In genomic region chr3:74057169-74057568, GRCh38 we compare ENCODE assay signal across 8 cellular contexts.
"Had no signal": no experiment of that assay in that cellular context is flagged by ENCODE, and none has a peak within 500 bp of the region (broad histone marks: within the 10 kb centered on the region; RNA-seq: fewer than 3 reads in every experiment).

No MANE protein-coding gene starts in this region.

- H3K27me3 Mint-ChIP-seq: IgD-negative memory B cell had no signal

- H3K4me1 Mint-ChIP-seq: IgD-negative memory B cell had no signal

- H3K27ac ChIP-seq: HL-60, KMS-11 had no signal

- DNase-seq: GOT3, H7, HCEC 1CT, KBM-7 had no signal

- H3K4me3 Mint-ChIP-seq: IgD-negative memory B cell had no signal

- H3K27ac Mint-ChIP-seq: IgD-negative memory B cell had no signal

- ATAC-seq: HepG2 had no signal

- H3K36me3 Mint-ChIP-seq: IgD-negative memory B cell had no signal

- H3K9ac ChIP-seq: KMS-11 had no signal

- H3K4me2 ChIP-seq: KMS-11 had no signal
